Comparison of ENCODE assay signal across 33 cellular contexts in the genomic region with DNA sequence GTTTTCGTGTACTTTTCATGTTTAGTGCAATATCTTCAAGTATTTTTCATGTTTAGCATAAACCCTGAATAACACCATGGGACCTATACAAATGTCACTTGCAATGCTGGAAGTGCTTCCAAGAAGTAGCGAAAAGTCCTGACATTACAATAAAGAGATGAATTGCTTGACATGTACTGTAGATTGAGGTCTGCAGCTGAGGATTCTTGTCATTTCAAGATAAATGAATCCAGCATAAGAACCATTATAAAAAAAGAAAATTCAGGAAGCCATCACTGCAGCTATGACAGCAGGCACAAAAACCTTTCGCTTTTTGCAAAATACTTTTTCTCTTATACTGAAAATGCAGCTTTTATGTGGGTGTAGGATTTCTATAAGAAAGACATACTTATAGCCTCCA.
"Had no signal": no experiment of that assay in that cellular context is flagged by ENCODE, and none has a peak within 500 bp of the region (broad histone marks: within the 10 kb centered on the region; RNA-seq: fewer than 3 reads in every experiment).

No MANE protein-coding gene starts in this region.

- H3K9me3 ChIP-seq: adrenal gland, body of pancreas had no signal

- H3K27me3 ChIP-seq: adrenal gland, ascending aorta, body of pancreas, brain microvascular endothelial cell, breast epithelium, cardiac muscle cell had no signal

- DNase-seq: activated effector memory CD4-positive, alpha-beta T cell treated with anti-CD3 and anti-CD28 coated beads, Interleukin-2, amount 50 U/mL, for 16 hours; activated effector memory CD4-positive, alpha-beta T cell treated with Interleukin-2 at 50 U/mL for 16 hours; activated gamma-delta T cell; activated gamma-delta T cell treated with Interleukin-2 at 50 U/mL for 16 hours; activated naive CD4-positive, alpha-beta T cell; activated naive CD4-positive, alpha-beta T cell treated with anti-CD3 and anti-CD28 coated beads for 36 hours; activated naive CD4-positive, alpha-beta T cell treated with anti-CD3 and anti-CD28 coated beads, Interleukin-2, amount 10 ng/mL, durations not matched to agents 7 days and 5 days; activated naive CD4-positive, alpha-beta T cell treated with anti-CD3 and anti-CD28 coated beads, Interleukin-2, amount 50 U/mL, for 16 hours; activated naive CD4-positive, alpha-beta T cell treated with Interleukin-2 at 50 U/mL for 16 hours; activated naive CD8-positive, alpha-beta T cell treated with anti-CD3 and anti-CD28 coated beads for 36 hours; activated naive CD8-positive, alpha-beta T cell treated with anti-CD3 and anti-CD28 coated beads, Interleukin-2, amount 10 ng/mL, durations not matched to agents 7 days and 5 days; activated naive CD8-positive, alpha-beta T cell treated with anti-CD3 and anti-CD28 coated beads, Interleukin-2, amount 50 U/mL, for 24 hours; activated T-cell treated with anti-CD3 and anti-CD28 coated beads, Interleukin-2, amount 50 U/mL, for 24 hours; activated T-cell treated with anti-CD3 and anti-CD28 coated beads, Interleukin-2, amount 50 U/mL, for 4 hours; activated T-cell treated with anti-CD3 and anti-CD28 coated beads, Interleukin-2, amount 50 U/mL, for 48 hours; activated T-cell treated with anti-CD3 and anti-CD28 coated beads, Interleukin-2, amount 50 U/mL, for 72 hours; adrenal gland; amniotic stem cell; amygdala; anterior cingulate cortex; aorta; body of pancreas; brain microvascular endothelial cell; caudate nucleus; central memory CD4-positive, alpha-beta T cell; cerebellar nuclear complex had no signal

- ATAC-seq: activated naive CD4-positive, alpha-beta T cell treated with anti-CD3 and anti-CD28 coated beads, Interleukin-2, amount 50 U/mL, for 72 hours; activated naive CD8-positive, alpha-beta T cell treated with anti-CD3 and anti-CD28 coated beads, Interleukin-2, amount 50 U/mL, for 24 hours; activated T-cell treated with anti-CD3 and anti-CD28 coated beads, Interleukin-2, amount 50 U/mL, for 4 hours; activated T-cell treated with anti-CD3 and anti-CD28 coated beads, Interleukin-2, amount 50 U/mL, for 72 hours; activated T-helper 17 cell treated with anti-CD3 and anti-CD28 coated beads, Interleukin-2, amount 50 U/mL, for 72 hours; body of pancreas had no signal

- H3K4me3 ChIP-seq: adrenal gland, ascending aorta, body of pancreas, breast epithelium, cardiac muscle cell had no signal

- H3K27ac ChIP-seq: adrenal gland, ascending aorta, body of pancreas, brain microvascular endothelial cell, breast epithelium, cardiac muscle cell had no signal

- H3K36me3 ChIP-seq: brain microvascular endothelial cell, breast epithelium, cardiac muscle cell had no signal

- FAIRE-seq: astrocyte, bronchial epithelial cell had no signal
